26 cellular contexts compared by ENCODE assay signal in the genomic region with DNA sequence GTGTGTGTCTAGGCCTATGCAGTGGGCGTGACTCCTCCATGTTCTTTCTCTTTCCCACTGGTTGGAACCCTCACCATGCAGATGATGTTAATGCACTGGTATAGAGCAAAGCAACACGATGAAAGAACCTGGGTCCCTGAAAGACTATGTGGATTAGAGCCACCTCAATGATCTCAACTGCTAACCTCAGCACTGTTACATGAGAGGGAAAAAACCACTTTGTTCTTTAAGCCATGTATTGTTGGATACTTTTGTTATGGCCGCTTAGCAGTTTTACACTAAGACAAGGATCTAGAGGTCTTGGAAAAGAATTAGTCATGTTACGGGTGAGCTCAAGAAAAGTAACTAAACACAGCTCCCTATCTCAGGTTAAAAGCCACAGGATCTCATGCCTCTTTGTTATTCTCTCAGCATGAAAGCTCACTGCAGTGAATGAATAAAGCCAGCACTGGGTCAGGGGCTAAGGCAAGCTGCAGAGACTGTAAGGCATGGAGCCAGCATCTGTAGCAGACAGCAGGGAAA.
"Had no signal": no experiment of that assay in that cellular context is flagged by ENCODE, and none has a peak within 500 bp of the region (broad histone marks: within the 10 kb centered on the region; RNA-seq: fewer than 3 reads in every experiment).

No MANE protein-coding gene starts in this region.

- ATAC-seq: activated CD8-positive, alpha-beta T cell treated with anti-CD3 and anti-CD28 coated beads for 36 hours; gastroesophageal sphincter; heart left ventricle; left colon; lower lobe of right lung; stimulated activated naive CD8-positive, alpha-beta T cell treated with anti-CD3 and anti-CD28 coated beads, Interleukin-15, Interleukin-2, amounts not matched to agents 100 U/mL and 50 U/mL, for 24 hours had no signal

- H3K4me3 Mint-ChIP-seq: activated CD4-positive, alpha-beta T cell treated with anti-CD3 and anti-CD28 coated beads, Interleukin-2, amount 10 ng/mL, durations not matched to agents 24 days and 14 days; activated CD8-positive, alpha-beta T cell treated with anti-CD3 and anti-CD28 coated beads for 36 hours; activated naive CD8-positive, alpha-beta T cell treated with anti-CD3 and anti-CD28 coated beads, Interleukin-2, amount 10 ng/mL, durations not matched to agents 7 days and 5 days; activated T-cell treated with anti-CD3 and anti-CD28 coated beads, Interleukin-2, amount 50 U/mL, for 24 hours; brain; central memory CD8-positive, alpha-beta T cell; mesothelial cell of epicardium; nephron had no signal

- H3K27me3 ChIP-seq: esophagus muscularis mucosa, tibial artery had no signal

- H3K4me1 ChIP-seq: esophagus muscularis mucosa, gastroesophageal sphincter, heart left ventricle, lower lobe of right lung, tibial artery had no signal

- H3K27ac Mint-ChIP-seq: activated CD4-positive, alpha-beta T cell treated with anti-CD3 and anti-CD28 coated beads, Interleukin-2, amount 10 ng/mL, durations not matched to agents 24 days and 14 days; activated CD8-positive, alpha-beta T cell treated with anti-CD3 and anti-CD28 coated beads for 36 hours; activated naive CD8-positive, alpha-beta T cell treated with anti-CD3 and anti-CD28 coated beads, Interleukin-2, amount 10 ng/mL, durations not matched to agents 7 days and 5 days; activated T-cell treated with anti-CD3 and anti-CD28 coated beads, Interleukin-2, amount 50 U/mL, for 24 hours; activated T-helper 2 cell treated with anti-CD3 and anti-CD28 coated beads, Interferon-gamma antibody, Interleukin-2, Interleukin-4, amounts not matched to agents 10 μg/mL and 5 μg/mL and 100 μg/mL, durations not matched to agents 14 hours and 24 hours and 36 hours; mesothelial cell of epicardium; nephron had no signal

- H3K9me3 ChIP-seq: lower lobe of right lung had no signal

- H3K27ac ChIP-seq: coronary artery, esophagus muscularis mucosa, gastroesophageal sphincter, heart left ventricle, lower lobe of right lung, tibial artery had no signal

- H3K36me3 Mint-ChIP-seq: activated naive CD8-positive, alpha-beta T cell treated with anti-CD3 and anti-CD28 coated beads, Interleukin-2, amount 10 ng/mL, durations not matched to agents 7 days and 5 days; brain; mesothelial cell of epicardium had no signal

- H3K4me1 Mint-ChIP-seq: activated CD4-positive, alpha-beta T cell treated with anti-CD3 and anti-CD28 coated beads, Interleukin-2, amount 10 ng/mL, durations not matched to agents 24 days and 14 days; activated naive CD8-positive, alpha-beta T cell treated with anti-CD3 and anti-CD28 coated beads, Interleukin-2, amount 10 ng/mL, durations not matched to agents 7 days and 5 days; central memory CD8-positive, alpha-beta T cell; mesothelial cell of epicardium; nephron had no signal

- DNase-seq: activated CD4-positive, alpha-beta T cell treated with anti-CD3 and anti-CD28 coated beads, Interleukin-2, amount 10 ng/mL, durations not matched to agents 24 days and 14 days; activated CD8-positive, alpha-beta T cell treated with anti-CD3 and anti-CD28 coated beads for 36 hours; activated naive CD4-positive, alpha-beta T cell treated with Interleukin-2 at 50 U/mL for 16 hours; activated naive CD8-positive, alpha-beta T cell treated with anti-CD3 and anti-CD28 coated beads, Interleukin-2, amount 10 ng/mL, durations not matched to agents 7 days and 5 days; activated T-cell treated with anti-CD3 and anti-CD28 coated beads, Interleukin-2, amount 50 U/mL, for 24 hours; effector CD4-positive, alpha-beta T cell; heart left ventricle; left colon; lower lobe of right lung; occipital lobe; posterior cingulate gyrus; retina; stimulated activated CD4-positive, alpha-beta T cell treated with anti-CD3 and anti-CD28 coated beads, Interleukin-12 subunit alpha, Interleukin-12 subunit beta, amount 100 ng/mL, for 4 hours; stimulated activated CD4-positive, alpha-beta T cell treated with anti-CD3 and anti-CD28 coated beads, Interleukin-1b, Interleukin-23, amount 100 ng/mL, for 48 hours; stimulated activated naive CD8-positive, alpha-beta T cell treated with anti-CD3 and anti-CD28 coated beads, Interleukin-15, Interleukin-2, amounts not matched to agents 100 U/mL and 50 U/mL, for 24 hours; substantia nigra; T1000; tibial artery had no signal

- H3K9me3 Mint-ChIP-seq: activated CD8-positive, alpha-beta T cell treated with anti-CD3 and anti-CD28 coated beads for 36 hours; activated naive CD8-positive, alpha-beta T cell treated with anti-CD3 and anti-CD28 coated beads, Interleukin-2, amount 10 ng/mL, durations not matched to agents 7 days and 5 days; activated T-cell treated with anti-CD3 and anti-CD28 coated beads, Interleukin-2, amount 50 U/mL, for 24 hours; activated T-helper 2 cell treated with anti-CD3 and anti-CD28 coated beads, Interferon-gamma antibody, Interleukin-2, Interleukin-4, amounts not matched to agents 10 μg/mL and 5 μg/mL and 100 μg/mL, durations not matched to agents 14 hours and 24 hours and 36 hours; central memory CD8-positive, alpha-beta T cell had no signal
